ENCODE assay signal across 26 cellular contexts in the genomic region with DNA sequence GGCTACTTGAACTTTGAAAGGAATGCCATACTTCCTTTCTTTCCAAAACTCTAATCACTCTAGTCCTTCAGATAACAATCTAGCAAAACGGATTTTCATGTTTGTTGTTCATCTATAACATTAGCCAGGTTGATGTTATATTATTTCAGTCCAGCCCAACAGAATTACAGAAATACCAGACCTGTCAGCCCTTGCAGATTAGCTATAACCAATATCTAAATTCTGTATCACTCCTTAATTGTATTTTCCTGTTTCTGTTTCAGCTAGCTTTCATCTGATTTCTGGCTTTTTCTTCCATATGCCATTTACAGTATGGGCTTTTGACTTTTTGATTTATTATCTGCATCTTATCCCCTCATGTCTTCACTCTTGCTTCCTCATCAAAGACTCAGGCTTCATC.
"Had no signal": no experiment of that assay in that cellular context is flagged by ENCODE, and none has a peak within 500 bp of the region (broad histone marks: within the 10 kb centered on the region; RNA-seq: fewer than 3 reads in every experiment).

No MANE protein-coding gene starts in this region.

- H3K79me2 ChIP-seq: hepatocyte had no signal

- H3K4me2 ChIP-seq: hepatocyte had no signal

- H3K27me3 ChIP-seq: colonic mucosa, esophagus muscularis mucosa, esophagus squamous epithelium, foreskin keratinocyte, gastrocnemius medialis, gastroesophageal sphincter, heart left ventricle, heart right ventricle, hepatocyte had no signal

- H3K4me1 ChIP-seq: colonic mucosa, esophagus muscularis mucosa, esophagus squamous epithelium, foreskin keratinocyte, gastrocnemius medialis, gastroesophageal sphincter, heart left ventricle, heart right ventricle had no signal

- H3K27me3 Mint-ChIP-seq: dendritic cell treated with granulocyte-macrophage colony-stimulating factor and Interleukin-4, amounts not matched to agents 40 ng/mL and 50 ng/mL, for 4 days; effector memory CD8-positive, alpha-beta T cell had no signal

- DNase-seq: colonic mucosa; cortex of kidney; dermis blood vessel endothelial cell; dorsolateral prefrontal cortex; effector CD4-positive, alpha-beta T cell; effector CD8-positive, alpha-beta T cell; effector memory CD4-positive, alpha-beta T cell; effector memory CD8-positive, alpha-beta T cell; endodermal cell; erythroblast; esophagus squamous epithelium; foreskin fibroblast; foreskin keratinocyte; foreskin melanocyte; gastrocnemius medialis; glutamatergic neuron; head of caudate nucleus; heart left ventricle; heart right ventricle had no signal

- H3K4me3 ChIP-seq: colonic mucosa, coronary artery, dorsolateral prefrontal cortex, esophagus muscularis mucosa, esophagus squamous epithelium, gastrocnemius medialis, gastroesophageal sphincter, heart left ventricle, heart right ventricle, hepatocyte had no signal

- H3K27ac Mint-ChIP-seq: dendritic cell treated with granulocyte-macrophage colony-stimulating factor and Interleukin-4, amounts not matched to agents 40 ng/mL and 50 ng/mL, for 4 days; effector memory CD8-positive, alpha-beta T cell; endodermal cell had no signal

- H3K4me3 Mint-ChIP-seq: dendritic cell treated with granulocyte-macrophage colony-stimulating factor and Interleukin-4, amounts not matched to agents 40 ng/mL and 50 ng/mL, for 4 days; effector memory CD8-positive, alpha-beta T cell; endodermal cell had no signal

- H3K9me3 ChIP-seq: colonic mucosa, esophagus muscularis mucosa, esophagus squamous epithelium, gastrocnemius medialis, gastroesophageal sphincter, heart left ventricle had no signal

- H3K9me3 Mint-ChIP-seq: endodermal cell had no signal

- H3K27ac ChIP-seq: colonic mucosa, coronary artery, dorsolateral prefrontal cortex, epithelial cell of prostate, esophagus muscularis mucosa, esophagus squamous epithelium, foreskin keratinocyte, gastrocnemius medialis, gastroesophageal sphincter, heart left ventricle, heart right ventricle, hepatocyte had no signal

- ATAC-seq: effector memory CD8-positive, alpha-beta T cell; esophagus mucosa; foreskin keratinocyte; gastrocnemius medialis; gastroesophageal sphincter; heart left ventricle; heart right ventricle had no signal

- H2AFZ ChIP-seq: hepatocyte had no signal

- H3K36me3 ChIP-seq: colonic mucosa, esophagus muscularis mucosa, esophagus squamous epithelium, gastrocnemius medialis, gastroesophageal sphincter, heart left ventricle, heart right ventricle had no signal
